ENCODE assay signal across 1 cellular context in the genomic region with DNA sequence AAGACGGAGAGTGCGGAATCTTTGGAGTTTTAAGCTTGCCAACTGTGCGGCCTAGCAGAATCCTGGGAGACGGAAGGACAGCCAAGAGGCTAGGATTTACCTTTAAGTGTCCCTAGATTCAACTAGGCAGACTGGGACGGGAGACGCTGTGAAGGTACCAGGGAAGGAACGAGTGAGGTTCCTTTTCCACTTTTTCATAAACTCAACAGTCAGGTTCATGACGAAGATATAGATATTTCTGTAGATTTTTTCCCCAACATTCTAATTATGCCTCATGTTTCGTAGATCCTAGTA.
TF ChIP-seq lines count a peak whose summit lies in the region.

No MANE protein-coding gene starts in this region.

TF ChIP-seq in HepG2, 621 proteins besides CTCF, POLR2A, EP300 and RAD21 (continued from another document):
- TF ChIP-seq, protein P1, sequence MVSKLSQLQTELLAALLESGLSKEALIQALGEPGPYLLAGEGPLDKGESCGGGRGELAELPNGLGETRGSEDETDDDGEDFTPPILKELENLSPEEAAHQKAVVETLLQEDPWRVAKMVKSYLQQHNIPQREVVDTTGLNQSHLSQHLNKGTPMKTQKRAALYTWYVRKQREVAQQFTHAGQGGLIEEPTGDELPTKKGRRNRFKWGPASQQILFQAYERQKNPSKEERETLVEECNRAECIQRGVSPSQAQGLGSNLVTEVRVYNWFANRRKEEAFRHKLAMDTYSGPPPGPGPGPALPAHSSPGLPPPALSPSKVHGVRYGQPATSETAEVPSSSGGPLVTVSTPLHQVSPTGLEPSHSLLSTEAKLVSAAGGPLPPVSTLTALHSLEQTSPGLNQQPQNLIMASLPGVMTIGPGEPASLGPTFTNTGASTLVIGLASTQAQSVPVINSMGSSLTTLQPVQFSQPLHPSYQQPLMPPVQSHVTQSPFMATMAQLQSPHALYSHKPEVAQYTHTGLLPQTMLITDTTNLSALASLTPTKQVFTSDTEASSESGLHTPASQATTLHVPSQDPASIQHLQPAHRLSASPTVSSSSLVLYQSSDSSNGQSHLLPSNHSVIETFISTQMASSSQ (IDR thresholded peaks at IDR 0.05; ENCODE audit: low read depth) = no peak
- TF ChIP-seq, protein P1 (CRISPR knock-in tag; IDR thresholded peaks at IDR 0.05; ENCODE audit: borderline replicate concordance) = no peak
- TF ChIP-seq, protein P2, sequence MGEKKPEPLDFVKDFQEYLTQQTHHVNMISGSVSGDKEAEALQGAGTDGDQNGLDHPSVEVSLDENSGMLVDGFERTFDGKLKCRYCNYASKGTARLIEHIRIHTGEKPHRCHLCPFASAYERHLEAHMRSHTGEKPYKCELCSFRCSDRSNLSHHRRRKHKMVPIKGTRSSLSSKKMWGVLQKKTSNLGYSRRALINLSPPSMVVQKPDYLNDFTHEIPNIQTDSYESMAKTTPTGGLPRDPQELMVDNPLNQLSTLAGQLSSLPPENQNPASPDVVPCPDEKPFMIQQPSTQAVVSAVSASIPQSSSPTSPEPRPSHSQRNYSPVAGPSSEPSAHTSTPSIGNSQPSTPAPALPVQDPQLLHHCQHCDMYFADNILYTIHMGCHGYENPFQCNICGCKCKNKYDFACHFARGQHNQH (CRISPR knock-in tag; IDR thresholded peaks at IDR 0.05) = 0 out of 2 replicates have a peak, but pooled peaks have one; percentile 4
- TF ChIP-seq, protein P3, sequence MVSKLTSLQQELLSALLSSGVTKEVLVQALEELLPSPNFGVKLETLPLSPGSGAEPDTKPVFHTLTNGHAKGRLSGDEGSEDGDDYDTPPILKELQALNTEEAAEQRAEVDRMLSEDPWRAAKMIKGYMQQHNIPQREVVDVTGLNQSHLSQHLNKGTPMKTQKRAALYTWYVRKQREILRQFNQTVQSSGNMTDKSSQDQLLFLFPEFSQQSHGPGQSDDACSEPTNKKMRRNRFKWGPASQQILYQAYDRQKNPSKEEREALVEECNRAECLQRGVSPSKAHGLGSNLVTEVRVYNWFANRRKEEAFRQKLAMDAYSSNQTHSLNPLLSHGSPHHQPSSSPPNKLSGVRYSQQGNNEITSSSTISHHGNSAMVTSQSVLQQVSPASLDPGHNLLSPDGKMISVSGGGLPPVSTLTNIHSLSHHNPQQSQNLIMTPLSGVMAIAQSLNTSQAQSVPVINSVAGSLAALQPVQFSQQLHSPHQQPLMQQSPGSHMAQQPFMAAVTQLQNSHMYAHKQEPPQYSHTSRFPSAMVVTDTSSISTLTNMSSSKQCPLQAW (CRISPR knock-in tag; IDR thresholded peaks at IDR 0.05) = 0 out of 2 replicates have a peak, but pooled peaks have one; percentile 65
- TF ChIP-seq, protein P4, sequence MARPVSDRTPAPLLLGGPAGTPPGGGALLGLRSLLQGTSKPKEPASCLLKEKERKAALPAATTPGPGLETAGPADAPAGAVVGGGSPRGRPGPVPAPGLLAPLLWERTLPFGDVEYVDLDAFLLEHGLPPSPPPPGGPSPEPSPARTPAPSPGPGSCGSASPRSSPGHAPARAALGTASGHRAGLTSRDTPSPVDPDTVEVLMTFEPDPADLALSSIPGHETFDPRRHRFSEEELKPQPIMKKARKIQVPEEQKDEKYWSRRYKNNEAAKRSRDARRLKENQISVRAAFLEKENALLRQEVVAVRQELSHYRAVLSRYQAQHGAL (CRISPR knock-in tag; IDR thresholded peaks at IDR 0.05; ENCODE audit: not compliant biosample characterization) = peak; percentile 31
- TF ChIP-seq, protein P5, sequence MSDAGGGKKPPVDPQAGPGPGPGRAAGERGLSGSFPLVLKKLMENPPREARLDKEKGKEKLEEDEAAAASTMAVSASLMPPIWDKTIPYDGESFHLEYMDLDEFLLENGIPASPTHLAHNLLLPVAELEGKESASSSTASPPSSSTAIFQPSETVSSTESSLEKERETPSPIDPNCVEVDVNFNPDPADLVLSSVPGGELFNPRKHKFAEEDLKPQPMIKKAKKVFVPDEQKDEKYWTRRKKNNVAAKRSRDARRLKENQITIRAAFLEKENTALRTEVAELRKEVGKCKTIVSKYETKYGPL (CRISPR knock-in tag; IDR thresholded peaks at IDR 0.05) = 0 out of 2 replicates have a peak, but pooled peaks have one; percentile 39
- TF ChIP-seq NCOR1 (IDR thresholded peaks at IDR 0.05; ENCODE audit: borderline replicate concordance, low read length) (no peak), ZNF354B (CRISPR knock-in tag; IDR thresholded peaks at IDR 0.05) (0 out of 2 replicates have a peak, but pooled peaks have one; percentile 0), MAF1 (CRISPR knock-in tag; IDR thresholded peaks at IDR 0.05; ENCODE audit: borderline replicate concordance) (no peak), SOX5 (CRISPR knock-in tag; IDR thresholded peaks at IDR 0.05; ENCODE audit: borderline replicate concordance) (peak; percentile 4; the same call in 1 of the 2 replicates), ZFP36L2 (CRISPR knock-in tag; IDR thresholded peaks at IDR 0.05) (0 out of 2 replicates have a peak, but pooled peaks have one; percentile 11), KMT2A (CRISPR knock-in tag; IDR thresholded peaks at IDR 0.05) (0 out of 2 replicates have a peak, but pooled peaks have one; percentile 0), RXRB (CRISPR knock-in tag; IDR thresholded peaks at IDR 0.05; ENCODE audit: borderline replicate concordance) (0 out of 2 replicates have a peak, but pooled peaks have one; percentile 1), MEIS2 (CRISPR knock-in tag; IDR thresholded peaks at IDR 0.05) (no peak), FOXJ3 (CRISPR knock-in tag; IDR thresholded peaks at IDR 0.05; ENCODE audit: borderline replicate concordance) (no peak), MED1 (CRISPR knock-in tag; IDR thresholded peaks at IDR 0.05) (no peak), MTF1 (CRISPR knock-in tag; IDR thresholded peaks at IDR 0.05) (no peak), ZNF180 (CRISPR knock-in tag; IDR thresholded peaks at IDR 0.05; ENCODE audit: borderline replicate concordance, low read depth) (peak; percentile 2; the same call in 1 of the 2 replicates), ISL2 (CRISPR knock-in tag; IDR thresholded peaks at IDR 0.05) (0 out of 2 replicates have a peak, but pooled peaks have one; percentile 3), WIZ (CRISPR knock-in tag; IDR thresholded peaks at IDR 0.05) (no peak), ZNF557 (CRISPR knock-in tag; IDR thresholded peaks at IDR 0.05) (no peak), ZNF256 (CRISPR knock-in tag; conservative IDR thresholded peaks at IDR 0.05) (peak; percentile 18; the same call in 1 of the 2 replicates), ZNF589 (CRISPR knock-in tag; conservative IDR thresholded peaks at IDR 0.05) (no peak), SNAPC2 (CRISPR knock-in tag; IDR thresholded peaks at IDR 0.05) (0 out of 2 replicates have a peak, but pooled peaks have one; percentile 30), MIXL1 (CRISPR knock-in tag; IDR thresholded peaks at IDR 0.05) (peak; percentile 7; the same call in 1 of the 2 replicates), SMAD1 (CRISPR knock-in tag; IDR thresholded peaks at IDR 0.05; ENCODE audit: borderline replicate concordance, low read depth) (no peak), ISX (CRISPR knock-in tag; conservative IDR thresholded peaks at IDR 0.05) (peak; percentile 13; the same call in 1 of the 2 replicates), FOSL1 (CRISPR knock-in tag; IDR thresholded peaks at IDR 0.05; ENCODE audit: borderline replicate concordance) (0 out of 2 replicates have a peak, but pooled peaks have one; percentile 6), ZFP36L1 (CRISPR knock-in tag; IDR thresholded peaks at IDR 0.05) (no peak), SMC3 (IDR thresholded peaks at IDR 0.05; ENCODE audit: low read length) (no peak), STAT5B (CRISPR knock-in tag; IDR thresholded peaks at IDR 0.05) (no peak)
- TF ChIP-seq, protein P6, sequence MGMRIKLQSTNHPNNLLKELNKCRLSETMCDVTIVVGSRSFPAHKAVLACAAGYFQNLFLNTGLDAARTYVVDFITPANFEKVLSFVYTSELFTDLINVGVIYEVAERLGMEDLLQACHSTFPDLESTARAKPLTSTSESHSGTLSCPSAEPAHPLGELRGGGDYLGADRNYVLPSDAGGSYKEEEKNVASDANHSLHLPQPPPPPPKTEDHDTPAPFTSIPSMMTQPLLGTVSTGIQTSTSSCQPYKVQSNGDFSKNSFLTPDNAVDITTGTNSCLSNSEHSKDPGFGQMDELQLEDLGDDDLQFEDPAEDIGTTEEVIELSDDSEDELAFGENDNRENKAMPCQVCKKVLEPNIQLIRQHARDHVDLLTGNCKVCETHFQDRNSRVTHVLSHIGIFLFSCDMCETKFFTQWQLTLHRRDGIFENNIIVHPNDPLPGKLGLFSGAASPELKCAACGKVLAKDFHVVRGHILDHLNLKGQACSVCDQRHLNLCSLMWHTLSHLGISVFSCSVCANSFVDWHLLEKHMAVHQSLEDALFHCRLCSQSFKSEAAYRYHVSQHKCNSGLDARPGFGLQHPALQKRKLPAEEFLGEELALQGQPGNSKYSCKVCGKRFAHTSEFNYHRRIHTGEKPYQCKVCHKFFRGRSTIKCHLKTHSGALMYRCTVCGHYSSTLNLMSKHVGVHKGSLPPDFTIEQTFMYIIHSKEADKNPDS (CRISPR knock-in tag; IDR thresholded peaks at IDR 0.05) = no peak
- TF ChIP-seq, protein P7, sequence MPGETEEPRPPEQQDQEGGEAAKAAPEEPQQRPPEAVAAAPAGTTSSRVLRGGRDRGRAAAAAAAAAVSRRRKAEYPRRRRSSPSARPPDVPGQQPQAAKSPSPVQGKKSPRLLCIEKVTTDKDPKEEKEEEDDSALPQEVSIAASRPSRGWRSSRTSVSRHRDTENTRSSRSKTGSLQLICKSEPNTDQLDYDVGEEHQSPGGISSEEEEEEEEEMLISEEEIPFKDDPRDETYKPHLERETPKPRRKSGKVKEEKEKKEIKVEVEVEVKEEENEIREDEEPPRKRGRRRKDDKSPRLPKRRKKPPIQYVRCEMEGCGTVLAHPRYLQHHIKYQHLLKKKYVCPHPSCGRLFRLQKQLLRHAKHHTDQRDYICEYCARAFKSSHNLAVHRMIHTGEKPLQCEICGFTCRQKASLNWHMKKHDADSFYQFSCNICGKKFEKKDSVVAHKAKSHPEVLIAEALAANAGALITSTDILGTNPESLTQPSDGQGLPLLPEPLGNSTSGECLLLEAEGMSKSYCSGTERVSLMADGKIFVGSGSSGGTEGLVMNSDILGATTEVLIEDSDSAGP (CRISPR knock-in tag; IDR thresholded peaks at IDR 0.05; ENCODE audit: borderline replicate concordance) = peak; percentile 13; the same call in 1 of the 2 replicates
- TF ChIP-seq, protein P8, sequence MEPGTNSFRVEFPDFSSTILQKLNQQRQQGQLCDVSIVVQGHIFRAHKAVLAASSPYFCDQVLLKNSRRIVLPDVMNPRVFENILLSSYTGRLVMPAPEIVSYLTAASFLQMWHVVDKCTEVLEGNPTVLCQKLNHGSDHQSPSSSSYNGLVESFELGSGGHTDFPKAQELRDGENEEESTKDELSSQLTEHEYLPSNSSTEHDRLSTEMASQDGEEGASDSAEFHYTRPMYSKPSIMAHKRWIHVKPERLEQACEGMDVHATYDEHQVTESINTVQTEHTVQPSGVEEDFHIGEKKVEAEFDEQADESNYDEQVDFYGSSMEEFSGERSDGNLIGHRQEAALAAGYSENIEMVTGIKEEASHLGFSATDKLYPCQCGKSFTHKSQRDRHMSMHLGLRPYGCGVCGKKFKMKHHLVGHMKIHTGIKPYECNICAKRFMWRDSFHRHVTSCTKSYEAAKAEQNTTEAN (CRISPR knock-in tag; conservative IDR thresholded peaks at IDR 0.05) = 0 out of 2 replicates have a peak, but pooled peaks have one; percentile 6
- TF ChIP-seq, protein P9, sequence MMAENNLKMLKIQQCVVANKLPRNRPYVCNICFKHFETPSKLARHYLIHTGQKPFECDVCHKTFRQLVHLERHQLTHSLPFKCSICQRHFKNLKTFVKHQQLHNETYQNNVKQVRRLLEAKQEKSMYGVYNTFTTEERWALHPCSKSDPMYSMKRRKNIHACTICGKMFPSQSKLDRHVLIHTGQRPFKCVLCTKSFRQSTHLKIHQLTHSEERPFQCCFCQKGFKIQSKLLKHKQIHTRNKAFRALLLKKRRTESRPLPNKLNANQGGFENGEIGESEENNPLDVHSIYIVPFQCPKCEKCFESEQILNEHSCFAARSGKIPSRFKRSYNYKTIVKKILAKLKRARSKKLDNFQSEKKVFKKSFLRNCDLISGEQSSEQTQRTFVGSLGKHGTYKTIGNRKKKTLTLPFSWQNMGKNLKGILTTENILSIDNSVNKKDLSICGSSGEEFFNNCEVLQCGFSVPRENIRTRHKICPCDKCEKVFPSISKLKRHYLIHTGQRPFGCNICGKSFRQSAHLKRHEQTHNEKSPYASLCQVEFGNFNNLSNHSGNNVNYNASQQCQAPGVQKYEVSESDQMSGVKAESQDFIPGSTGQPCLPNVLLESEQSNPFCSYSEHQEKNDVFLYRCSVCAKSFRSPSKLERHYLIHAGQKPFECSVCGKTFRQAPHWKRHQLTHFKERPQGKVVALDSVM (CRISPR knock-in tag; IDR thresholded peaks at IDR 0.05) = no peak
- TF ChIP-seq, protein P10, sequence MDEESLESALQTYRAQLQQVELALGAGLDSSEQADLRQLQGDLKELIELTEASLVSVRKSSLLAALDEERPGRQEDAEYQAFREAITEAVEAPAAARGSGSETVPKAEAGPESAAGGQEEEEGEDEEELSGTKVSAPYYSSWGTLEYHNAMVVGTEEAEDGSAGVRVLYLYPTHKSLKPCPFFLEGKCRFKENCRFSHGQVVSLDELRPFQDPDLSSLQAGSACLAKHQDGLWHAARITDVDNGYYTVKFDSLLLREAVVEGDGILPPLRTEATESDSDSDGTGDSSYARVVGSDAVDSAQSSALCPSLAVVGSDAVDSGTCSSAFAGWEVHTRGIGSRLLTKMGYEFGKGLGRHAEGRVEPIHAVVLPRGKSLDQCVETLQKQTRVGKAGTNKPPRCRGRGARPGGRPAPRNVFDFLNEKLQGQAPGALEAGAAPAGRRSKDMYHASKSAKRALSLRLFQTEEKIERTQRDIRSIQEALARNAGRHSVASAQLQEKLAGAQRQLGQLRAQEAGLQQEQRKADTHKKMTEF (CRISPR knock-in tag; IDR thresholded peaks at IDR 0.05) = 0 out of 2 replicates have a peak, but pooled peaks have one; percentile 27
- TF ChIP-seq, protein P11, sequence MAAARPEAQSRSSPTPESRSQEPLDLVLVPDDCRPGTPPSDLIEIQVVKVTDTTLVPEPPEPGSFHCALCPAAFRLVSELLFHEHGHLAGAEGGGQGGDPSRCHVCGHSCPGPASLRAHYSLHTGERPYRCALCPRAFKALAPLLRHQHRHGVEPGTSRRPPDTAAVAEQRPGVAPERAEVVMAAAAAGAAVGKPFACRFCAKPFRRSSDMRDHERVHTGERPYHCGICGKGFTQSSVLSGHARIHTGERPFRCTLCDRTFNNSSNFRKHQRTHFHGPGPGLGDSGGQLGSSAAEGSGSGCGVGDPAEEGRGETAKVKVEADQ (CRISPR knock-in tag; IDR thresholded peaks at IDR 0.05; ENCODE audit: borderline replicate concordance) = no peak
